In genomic region chr2:153291718-153292117, GRCh38 we compare ENCODE assay signal across 29 cellular contexts.
"Had no signal": no experiment of that assay in that cellular context is flagged by ENCODE, and none has a peak within 500 bp of the region (broad histone marks: within the 10 kb centered on the region; RNA-seq: fewer than 3 reads in every experiment).

No MANE protein-coding gene starts in this region.

- H3K79me2 ChIP-seq: parathyroid adenoma had no signal

- H3K4me1 Mint-ChIP-seq: immature natural killer cell; natural killer cell; stimulated activated memory B cell treated with anti-CD40 and anti-IgM and Interleukin-4, amounts not matched to agents 10 μg/mL and 1 μg/mL and 100 μg/mL, for 72 hours had no signal

- H3K27ac ChIP-seq: left lung, neural progenitor cell, neutrophil, parathyroid adenoma, right atrium auricular region, right lobe of liver, suprapubic skin, thoracic aorta, tibial artery, upper lobe of right lung had no signal

- H3K27me3 Mint-ChIP-seq: naive B cell; stimulated activated memory B cell treated with anti-CD40 and anti-IgM and Interleukin-4, amounts not matched to agents 10 μg/mL and 1 μg/mL and 100 μg/mL, for 72 hours had no signal

- H2AFZ ChIP-seq: neural progenitor cell, parathyroid adenoma had no signal

- H3K27ac Mint-ChIP-seq: immature natural killer cell; mesothelial cell of epicardium; natural killer cell; nephron progenitor cell; neural progenitor cell; progenitor cell of endocrine pancreas; stimulated activated memory B cell treated with anti-CD40 and anti-IgM and Interleukin-4, amounts not matched to agents 10 μg/mL and 1 μg/mL and 100 μg/mL, for 72 hours had no signal

- DNase-seq: hypothalamus; immature natural killer cell; kidney; left colon; left lung; naive B cell; natural killer cell; nephron progenitor cell; occipital lobe; right lobe of liver; stimulated activated CD4-positive, alpha-beta T cell treated with anti-CD3 and anti-CD28 coated beads, Interleukin-1b, Interleukin-23, amount 100 ng/mL, for 48 hours; stimulated activated CD4-positive, alpha-beta T cell treated with anti-CD3 and anti-CD28 coated beads, Interleukin-2, amount 100 ng/mL, for 48 hours; stimulated activated CD4-positive, alpha-beta T cell treated with anti-CD3 and anti-CD28 coated beads, Interleukin-4, amount 100 ng/mL, for 4 hours; stimulated activated CD8-positive, alpha-beta memory T cell treated with anti-CD3 and anti-CD28 coated beads, Interleukin-4, amount 100 ng/mL, for 48 hours; stimulated activated naive CD4-positive, alpha-beta T cell treated with Interleukin-2 at 50 U/mL for 16 hours; tibial artery; trophoblast cell; upper lobe of right lung had no signal

- H3K9ac ChIP-seq: neural progenitor cell, parathyroid adenoma had no signal

- H3K4me2 ChIP-seq: neural progenitor cell, smooth muscle cell had no signal

- H3K9me3 Mint-ChIP-seq: mesothelial cell of epicardium, nephron progenitor cell, neural progenitor cell had no signal

- H3K27me3 ChIP-seq: left lung, neural progenitor cell, neutrophil, right atrium auricular region, right lobe of liver, suprapubic skin, tibial artery, upper lobe of right lung had no signal

- H3K9me3 ChIP-seq: left lung, neutrophil, right atrium auricular region, right lobe of liver, suprapubic skin, thoracic aorta, tibial artery, upper lobe of right lung had no signal

- H3K4me1 ChIP-seq: left lung, parathyroid adenoma, right atrium auricular region, right lobe of liver, suprapubic skin, tibial artery, upper lobe of right lung had no signal

- H3K4me3 ChIP-seq: left lung, lung, neural progenitor cell, right atrium auricular region, right lobe of liver, smooth muscle cell, suprapubic skin, thoracic aorta, tibial artery, upper lobe of right lung had no signal

- H3K36me3 ChIP-seq: left lung, neural progenitor cell, neutrophil, right atrium auricular region, right lobe of liver, suprapubic skin, thoracic aorta, tibial artery, upper lobe of right lung had no signal

- ATAC-seq: left colon; left lung; natural killer cell; right lobe of liver; stimulated activated memory B cell treated with anti-CD40 and anti-IgM and Interleukin-4, amounts not matched to agents 10 μg/mL and 1 μg/mL and 100 μg/mL, for 72 hours; upper lobe of right lung had no signal

- H3K4me3 Mint-ChIP-seq: immature natural killer cell; mesothelial cell of epicardium; naive B cell; natural killer cell; nephron progenitor cell; neural progenitor cell; stimulated activated memory B cell treated with anti-CD40 and anti-IgM and Interleukin-4, amounts not matched to agents 10 μg/mL and 1 μg/mL and 100 μg/mL, for 72 hours had no signal
